Comparison of ENCODE assay signal across 19 cellular contexts in genomic region chr18:13444430-13445240, GRCh38.
"Had no signal": no experiment of that assay in that cellular context is flagged by ENCODE, and none has a peak within 500 bp of the region (broad histone marks: within the 10 kb centered on the region; RNA-seq: fewer than 3 reads in every experiment).

No MANE protein-coding gene starts in this region.

- H3K79me2 ChIP-seq: hepatocyte had no signal

- H3K9me3 ChIP-seq: tibial artery, vagina had no signal

- DNase-seq: activated CD4-positive, alpha-beta T cell treated with anti-CD3 and anti-CD28 coated beads, Interleukin-2, amount 10 ng/mL, durations not matched to agents 24 days and 14 days; activated CD4-positive, CD25-positive, alpha-beta regulatory T cell; activated CD8-positive, alpha-beta memory T cell treated with anti-CD3 and anti-CD28 coated beads, Interleukin-2, amount 50 U/mL, for 4 hours; activated CD8-positive, alpha-beta T cell treated with anti-CD3 and anti-CD28 coated beads, Interleukin-2, amount 10 ng/mL, durations not matched to agents 7 days and 5 days; activated naive CD8-positive, alpha-beta T cell treated with anti-CD3 and anti-CD28 coated beads, Interleukin-2, amount 10 ng/mL, durations not matched to agents 7 days and 5 days; amygdala; effector memory CD8-positive, alpha-beta T cell; left cardiac atrium; nucleus accumbens; stimulated activated CD4-positive, alpha-beta T cell treated with anti-CD3 and anti-CD28 coated beads, Interleukin-12 subunit alpha, Interleukin-12 subunit beta, amount 100 ng/mL, for 4 hours; stimulated activated CD4-positive, alpha-beta T cell treated with anti-CD3 and anti-CD28 coated beads, Interleukin-1b, Interleukin-23, amount 100 ng/mL, for 48 hours; stimulated activated CD8-positive, alpha-beta memory T cell treated with anti-CD3 and anti-CD28 coated beads, Interleukin-4, amount 100 ng/mL, for 48 hours; stimulated activated naive CD4-positive, alpha-beta T cell treated with Interleukin-2 at 50 U/mL for 16 hours; T1000 had no signal

- H3K36me3 ChIP-seq: cardiac muscle cell, tibial artery, vagina had no signal

- H3K4me3 ChIP-seq: cardiac muscle cell, hepatocyte, lung, tibial artery, vagina had no signal

- ATAC-seq: activated CD8-positive, alpha-beta T cell treated with anti-CD3 and anti-CD28 coated beads, Interleukin-2, amount 10 ng/mL, durations not matched to agents 7 days and 5 days; effector memory CD8-positive, alpha-beta T cell; left cardiac atrium had no signal

- H3K27me3 ChIP-seq: cardiac muscle cell, tibial artery, vagina had no signal

- H3K27ac ChIP-seq: cardiac muscle cell, hepatocyte, tibial artery, vagina had no signal

- H2AFZ ChIP-seq: hepatocyte had no signal

- H3K4me2 ChIP-seq: hepatocyte had no signal
